8 cellular contexts compared by ENCODE assay signal in genomic region chr5:117590944-117591343, GRCh38.
A peak's percentile ranks its signal among the peaks of the same experiment; 100 is the strongest.
DNase-seq lines count a peak whose midpoint lies in the region; ATAC-seq and TF ChIP-seq lines count a peak whose summit lies in the region.

No MANE protein-coding gene starts in this region.

- no CpG with 5 or more reads among the region's 1 CpG for WGBS in mesendoderm (ENCODE audit: extremely low coverage, insufficient coverage, low lambda C conversion rate)

- intact Hi-C loops in left ventricle myocardium superior (cut with micrococcal nuclease) = loop anchor here (5.0 kb wide), 1 partner anchor 201 kb away; no protein-coding TSS in a partner anchor

- H3K9me3 ChIP-seq in cardiac muscle cell (ENCODE audit: low read depth) = no peaks in the 10 kb centered on the region

- no peak overlapping the region for H3K56ac ChIP-seq in mesendoderm (ENCODE audit: low read length)

- TF ChIP-seq CTCF in cardiac muscle cell (IDR thresholded peaks at IDR 0.05; ENCODE audit: low read depth, low read length) = peak; percentile 36

- no peak overlapping the region for H4K8ac ChIP-seq in mesendoderm (ENCODE audit: low read depth, low read length)

- H2BK15ac ChIP-seq in mesendoderm (replicated peaks; ENCODE audit: low read depth) = no peak overlapping the region

- no peak overlapping the region for H3K27ac ChIP-seq in cardiac muscle cell
- H3K27ac ChIP-seq in mesendoderm (ENCODE audit: low read depth, low read length) = no peak overlapping the region

- H3K4me3 ChIP-seq in cardiac muscle cell (no peak overlapping the region), mesendoderm (ENCODE audit: low read length) (no peak overlapping the region)

- no peak overlapping the region for H2AK5ac ChIP-seq in mesendoderm (ENCODE audit: low read length)

- ATAC-seq in left ventricle myocardium superior = no peak
- ATAC-seq in HG02973 (IDR thresholded peaks at IDR 0.05; ENCODE audit: unreplicated experiment) = peak; percentile 72

- H3K27me3 ChIP-seq in cardiac muscle cell = no peaks in the 10 kb centered on the region
- H3K27me3 ChIP-seq in mesendoderm (ENCODE audit: insufficient read depth, low read length, poor library complexity) = no peaks in the 10 kb centered on the region

- H3K36me3 ChIP-seq in cardiac muscle cell = no peaks in the 10 kb centered on the region
- no peaks in the 10 kb centered on the region for H3K36me3 ChIP-seq in mesendoderm (ENCODE audit: control insufficient read depth, insufficient read depth, low read length)

- H3K79me1 ChIP-seq in mesendoderm (ENCODE audit: low read length) = no peaks in the 10 kb centered on the region

- no peak overlapping the region for H3K4me2 ChIP-seq in mesendoderm (ENCODE audit: low read length)

- H4K5ac ChIP-seq in mesendoderm (ENCODE audit: low read length) = no peak overlapping the region

- H3K18ac ChIP-seq in mesendoderm (ENCODE audit: low read length) = no peak overlapping the region

- no peak overlapping the region for H3K9ac ChIP-seq in mesendoderm (ENCODE audit: low read length)

- no peak overlapping the region for H3K23ac ChIP-seq in mesendoderm (ENCODE audit: low read length)

- H3K4me1 ChIP-seq in cardiac muscle cell (ENCODE audit: low read depth) = no peaks in the 10 kb centered on the region
- H3K4me1 ChIP-seq in mesendoderm (ENCODE audit: control insufficient read depth, low read depth, low read length) = no peaks in the 10 kb centered on the region

- DNase-seq in cardiac muscle cell (ENCODE audit: low read depth in 1 of 2, low spot score in 1 of 2) (peak; percentile 44 to 48), left ventricle myocardium superior (no peak), SK-N-DZ (ENCODE audit: low spot score) (peak; percentile 18), mesendoderm (peak; percentile 56), NCI-H146 treated with DMSO at 0.1 percent for 48 hours (lab: John Stamatoyannopoulos, UW; ENCODE audit: unreplicated experiment) (no peak), T-helper 9 cell (no peak), activated gamma-delta T cell (lab: John Stamatoyannopoulos, UW) (no peak)

- no peak overlapping the region for H2BK120ac ChIP-seq in mesendoderm (ENCODE audit: low read depth, low read length)

- H3K79me2 ChIP-seq in mesendoderm (ENCODE audit: control insufficient read depth, insufficient read depth, low read length) = no peaks in the 10 kb centered on the region

- no peak overlapping the region for H3K4ac ChIP-seq in mesendoderm (ENCODE audit: low read depth, low read length)

- H2BK5ac ChIP-seq in mesendoderm (ENCODE audit: low read length) = no peak overlapping the region

Comparison
In these comparisons a context has a peak if more than half of its experiments do, and no peak if none do; other contexts are left out.
1. DNase-seq: peak in cardiac muscle cell (2 of 2), SK-N-DZ (single experiment) and mesendoderm (single experiment); none in left ventricle myocardium superior (single experiment), NCI-H146 treated with DMSO at 0.1 percent for 48 hours (single experiment), T-helper 9 cell (single experiment) and activated gamma-delta T cell (single experiment).